Comparison of ENCODE assay signal across 12 cellular contexts in genomic region chr4:121278811-121279368, GRCh38.
DNase-seq lines count a peak whose midpoint lies in the region; ATAC-seq lines count a peak whose summit lies in the region.
"Had no signal": no experiment of that assay in that cellular context is flagged by ENCODE, and none has a peak within 500 bp of the region (broad histone marks: within the 10 kb centered on the region; RNA-seq: fewer than 3 reads in every experiment).

No MANE protein-coding gene starts in this region.

- peaks cover 3% of the 10 kb centered on the region for H3K4me1 Mint-ChIP-seq in T-helper 17 cell
- H3K4me1 Mint-ChIP-seq: nephron progenitor cell had no signal

- H3K9me3 ChIP-seq in T-helper 17 cell (ENCODE audit: control insufficient read depth, low read length, poor library complexity, severe bottlenecking), result no peaks in the 10 kb centered on the region
- H3K9me3 ChIP-seq: SK-N-SH had no signal

- H3K27me3 Mint-ChIP-seq in T-helper 17 cell, result peaks cover 18% of the 10 kb centered on the region

- ATAC-seq in GM18511 (IDR thresholded peaks at IDR 0.05; ENCODE audit: unreplicated experiment) (peak; percentile 90), GM21360 (IDR thresholded peaks at IDR 0.05; ENCODE audit: unreplicated experiment) (peak; percentile 81), HG03097 (IDR thresholded peaks at IDR 0.05; ENCODE audit: low FRiP score, unreplicated experiment) (peak; percentile 95), T-helper 17 cell (no peak)

- H3K27ac Mint-ChIP-seq in T-helper 17 cell, result no peak overlapping the region
- H3K27ac Mint-ChIP-seq: nephron progenitor cell had no signal

- H3K36me3 Mint-ChIP-seq in T-helper 17 cell (ENCODE audit: low read depth), result no peaks in the 10 kb centered on the region

- DNase-seq in foreskin melanocyte (peak; percentile 22), NCI-H2171 (lab: John Stamatoyannopoulos, UW) (no peak), NCI-H2029 treated with DMSO at 0.1 percent for 48 hours (lab: John Stamatoyannopoulos, UW) (no peak), NCI-H1930 (lab: John Stamatoyannopoulos, UW) (no peak), T-helper 17 cell (no peak)
- DNase-seq: activated naive CD4-positive, alpha-beta T cell treated with Interleukin-2 at 50 U/mL for 16 hours; NCI-H1048; nephron progenitor cell; SK-N-SH had no signal

- H3K4me3 Mint-ChIP-seq in T-helper 17 cell, result no peak overlapping the region
- H3K4me3 Mint-ChIP-seq: nephron progenitor cell had no signal
